In genomic region chr17:5668557-5669138, GRCh38 we compare ENCODE assay signal across 26 cellular contexts.
"Had no signal": no experiment of that assay in that cellular context is flagged by ENCODE, and none has a peak within 500 bp of the region (broad histone marks: within the 10 kb centered on the region; RNA-seq: fewer than 3 reads in every experiment).

No MANE protein-coding gene starts in this region.

- FAIRE-seq: endometrium, islet of Langerhans, keratinocyte had no signal

- H3K4me1 Mint-ChIP-seq: mesothelial cell of epicardium had no signal

- H3K9me3 ChIP-seq: colonic mucosa, esophagus squamous epithelium, gastrocnemius medialis, heart right ventricle, left lung, lower lobe of right lung, mucosa of descending colon had no signal

- H3K27ac ChIP-seq: colonic mucosa, epithelial cell of prostate, esophagus squamous epithelium, gastrocnemius medialis, heart right ventricle, left lung, lower lobe of right lung had no signal

- H3K27ac Mint-ChIP-seq: dendritic cell treated with granulocyte-macrophage colony-stimulating factor and Interleukin-4, amounts not matched to agents 40 ng/mL and 50 ng/mL, for 4 days; effector memory CD8-positive, alpha-beta T cell; endodermal cell; mesothelial cell of epicardium had no signal

- H3K4me3 ChIP-seq: colonic mucosa, esophagus squamous epithelium, gastrocnemius medialis, heart right ventricle, left lung, lower lobe of right lung, mucosa of descending colon had no signal

- H3K36me3 ChIP-seq: colonic mucosa, esophagus squamous epithelium, gastrocnemius medialis, heart right ventricle, left lung, lower lobe of right lung had no signal

- H3K27me3 ChIP-seq: colonic mucosa had no signal

- DNase-seq: colonic mucosa; cortex of kidney; effector CD8-positive, alpha-beta T cell; effector memory CD8-positive, alpha-beta T cell; erythroblast; esophagus squamous epithelium; foreskin melanocyte; gastrocnemius medialis; glutamatergic neuron; head of caudate nucleus; heart right ventricle; hippocampal formation; left cardiac atrium; left lung; left ventricle myocardium superior; lower lobe of right lung; mesenchymal stem cell; mucosa of descending colon had no signal

- H3K4me3 Mint-ChIP-seq: dendritic cell treated with granulocyte-macrophage colony-stimulating factor and Interleukin-4, amounts not matched to agents 40 ng/mL and 50 ng/mL, for 4 days; effector memory CD8-positive, alpha-beta T cell; endodermal cell; mesothelial cell of epicardium had no signal

- H3K4me1 ChIP-seq: colonic mucosa, esophagus squamous epithelium, gastrocnemius medialis, heart right ventricle, left lung, lower lobe of right lung had no signal

- ATAC-seq: effector memory CD8-positive, alpha-beta T cell; esophagus mucosa; gastrocnemius medialis; heart right ventricle; left cardiac atrium; left lung; left ventricle myocardium superior; lower lobe of right lung; mucosa of descending colon had no signal

- H3K36me3 Mint-ChIP-seq: mesothelial cell of epicardium had no signal

- H3K9me3 Mint-ChIP-seq: dendritic cell treated with granulocyte-macrophage colony-stimulating factor and Interleukin-4, amounts not matched to agents 40 ng/mL and 50 ng/mL, for 4 days; effector memory CD8-positive, alpha-beta T cell; mesothelial cell of epicardium had no signal
